ENCODE assay signal across 12 cellular contexts in the genomic region with DNA sequence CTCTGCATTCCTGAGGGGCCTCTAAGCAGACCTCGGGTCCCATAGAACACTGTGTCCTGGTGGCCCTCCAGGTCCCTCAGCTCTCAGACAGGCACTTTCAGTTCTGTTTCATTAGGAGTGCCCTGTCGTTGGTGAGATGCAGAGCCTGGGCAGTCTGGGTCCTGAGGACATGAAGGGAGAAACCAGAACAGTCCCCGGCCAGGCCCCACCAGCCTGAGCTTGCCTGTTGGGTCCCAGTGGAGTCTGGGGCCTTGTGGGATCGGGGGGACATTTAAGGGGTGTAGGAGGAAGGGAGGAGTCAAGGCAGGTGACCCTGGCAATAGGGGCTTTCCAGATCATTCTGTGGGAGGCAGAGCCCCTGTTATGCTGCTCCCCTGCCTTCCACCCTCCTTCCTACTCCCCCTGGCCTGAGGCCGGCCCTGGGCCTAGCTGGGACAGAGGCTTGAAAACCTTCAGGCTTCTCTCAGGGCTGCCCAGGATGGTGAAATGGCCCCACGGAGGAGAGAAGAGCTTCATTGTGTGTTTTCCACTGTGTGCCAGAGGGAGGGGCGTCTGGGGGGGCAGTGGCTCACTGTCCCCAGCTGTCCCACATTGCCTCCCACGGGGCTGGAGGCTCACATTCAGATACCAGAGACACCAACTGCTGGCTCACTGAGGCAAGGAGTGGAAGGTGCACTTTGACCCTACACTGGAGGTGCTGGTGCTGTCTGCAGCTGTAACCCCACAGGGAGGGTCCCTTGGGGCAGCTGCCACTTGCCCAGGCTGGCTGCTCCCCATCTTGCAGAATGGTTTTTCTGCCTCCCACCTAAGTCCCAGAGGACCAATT. TPM values are rescaled to one million over a fixed set of nuclear protein-coding genes. Genes with fewer than 3 reads are reported as not detected.
DNase-seq lines count a peak whose midpoint lies in the region; ATAC-seq lines count a peak whose summit lies in the region.
"Had no signal": no experiment of that assay in that cellular context is flagged by ENCODE, and none has a peak within 500 bp of the region (broad histone marks: within the 10 kb centered on the region; RNA-seq: fewer than 3 reads in every experiment).

No MANE protein-coding gene starts in this region.

- H3K27me3 Mint-ChIP-seq in activated T-helper 17 cell treated with anti-CD3 and anti-CD28 coated beads, Interleukin-2, amount 50 U/mL, for 72 hours: no peaks in the 10 kb centered on the region
- H3K27me3 Mint-ChIP-seq in stimulated activated naive B cell treated with anti-CD40 and anti-IgM and Interleukin-4, amounts not matched to agents 10 μg/mL and 1 μg/mL and 100 μg/mL, for 72 hours: peaks cover 6 to 8% of the 10 kb centered on the region in 2 donors

- peaks cover 4% of the 10 kb centered on the region for H3K4me1 Mint-ChIP-seq in activated T-helper 17 cell treated with anti-CD3 and anti-CD28 coated beads, Interleukin-2, amount 50 U/mL, for 72 hours
- H3K4me1 Mint-ChIP-seq in stimulated activated naive B cell treated with anti-CD40 and anti-IgM and Interleukin-4, amounts not matched to agents 10 μg/mL and 1 μg/mL and 100 μg/mL, for 72 hours: peaks cover 50 to 56% of the 10 kb centered on the region in 2 donors

- no peak overlapping the region for H3K4me3 Mint-ChIP-seq in activated T-helper 17 cell treated with anti-CD3 and anti-CD28 coated beads, Interleukin-2, amount 50 U/mL, for 72 hours
- peak overlapping the region; percentile 33 to 70 for H3K4me3 Mint-ChIP-seq in stimulated activated naive B cell treated with anti-CD40 and anti-IgM and Interleukin-4, amounts not matched to agents 10 μg/mL and 1 μg/mL and 100 μg/mL, for 72 hours

- H3K36me3 Mint-ChIP-seq in activated T-helper 17 cell treated with anti-CD3 and anti-CD28 coated beads, Interleukin-2, amount 50 U/mL, for 72 hours (ENCODE audit: low read depth): no peaks in the 10 kb centered on the region
- H3K36me3 Mint-ChIP-seq in stimulated activated naive B cell treated with anti-CD40 and anti-IgM and Interleukin-4, amounts not matched to agents 10 μg/mL and 1 μg/mL and 100 μg/mL, for 72 hours: no peaks in the 10 kb centered on the region

- peak overlapping the region; percentile 5 for H3K27ac Mint-ChIP-seq in activated T-helper 17 cell treated with anti-CD3 and anti-CD28 coated beads, Interleukin-2, amount 50 U/mL, for 72 hours
- peak overlapping the region; percentile 89 for H3K27ac Mint-ChIP-seq in stimulated activated naive B cell treated with anti-CD40 and anti-IgM and Interleukin-4, amounts not matched to agents 10 μg/mL and 1 μg/mL and 100 μg/mL, for 72 hours
- H3K27ac Mint-ChIP-seq: activated T-helper 2 cell treated with anti-CD3 and anti-CD28 coated beads, Interferon-gamma antibody, Interleukin-2, Interleukin-4, amounts not matched to agents 10 μg/mL and 5 μg/mL and 100 μg/mL, durations not matched to agents 14 hours and 24 hours and 36 hours had no signal

- peak; percentile 49 for DNase-seq in stimulated activated naive B cell treated with anti-CD40 and anti-IgM and Interleukin-4, amounts not matched to agents 10 μg/mL and 1 μg/mL and 100 μg/mL, for 72 hours
- no peak for DNase-seq in NCI-H748 treated with DMSO at 0.1 percent for 48 hours (lab: John Stamatoyannopoulos, UW)
- no peak for DNase-seq in NCI-H446 (lab: John Stamatoyannopoulos, UW)
- DNase-seq in COR-L47 (lab: John Stamatoyannopoulos, UW): no peak
- no peak for DNase-seq in D341Med (ENCODE audit: low spot score)
- DNase-seq: esophagus squamous epithelium had no signal

- peak; percentile 53 for ATAC-seq in GM18909 (IDR thresholded peaks at IDR 0.05; ENCODE audit: poor library complexity, unreplicated experiment)
- peak; percentile 41 for ATAC-seq in HG02759 (IDR thresholded peaks at IDR 0.05; ENCODE audit: unreplicated experiment)
- no peak for ATAC-seq in activated T-helper 17 cell treated with anti-CD3 and anti-CD28 coated beads, Interleukin-2, amount 50 U/mL, for 72 hours (replicated peaks)
- peak; percentile 73 to 74 for ATAC-seq in stimulated activated naive B cell treated with anti-CD40 and anti-IgM and Interleukin-4, amounts not matched to agents 10 μg/mL and 1 μg/mL and 100 μg/mL, for 72 hours (replicated peaks)

- no peaks in the 10 kb centered on the region for H3K9me3 Mint-ChIP-seq in activated T-helper 17 cell treated with anti-CD3 and anti-CD28 coated beads, Interleukin-2, amount 50 U/mL, for 72 hours
- no peaks in the 10 kb centered on the region for H3K9me3 Mint-ChIP-seq in stimulated activated naive B cell treated with anti-CD40 and anti-IgM and Interleukin-4, amounts not matched to agents 10 μg/mL and 1 μg/mL and 100 μg/mL, for 72 hours
- H3K9me3 Mint-ChIP-seq: activated T-helper 2 cell treated with anti-CD3 and anti-CD28 coated beads, Interferon-gamma antibody, Interleukin-2, Interleukin-4, amounts not matched to agents 10 μg/mL and 5 μg/mL and 100 μg/mL, durations not matched to agents 14 hours and 24 hours and 36 hours had no signal

RNA-seq across cellular contexts. Expression of a gene that starts 26.6 kb away (rescaled TPM):
- not detected for total RNA-seq in activated T-helper 17 cell treated with anti-CD3 and anti-CD28 coated beads, Interleukin-2, amount 50 U/mL, for 72 hours
- total RNA-seq: activated T-helper 2 cell treated with anti-CD3 and anti-CD28 coated beads, Interferon-gamma antibody, Interleukin-2, Interleukin-4, amounts not matched to agents 10 μg/mL and 5 μg/mL and 100 μg/mL, durations not matched to agents 14 hours and 24 hours and 36 hours; esophagus squamous epithelium; LHCN-M2; SK-MEL-5 had no signal

RNA-seq across cellular contexts. Expression of a gene that starts 37.7 kb away (rescaled TPM):
- total RNA-seq in activated T-helper 17 cell treated with anti-CD3 and anti-CD28 coated beads, Interleukin-2, amount 50 U/mL, for 72 hours: 10 to 100 TPM; 50.9 to 62.0 TPM

RNA-seq across cellular contexts. Expression of a gene that starts 52.0 kb away (rescaled TPM):
- under 1 TPM; 0.09 to 0.19 TPM for total RNA-seq in activated T-helper 17 cell treated with anti-CD3 and anti-CD28 coated beads, Interleukin-2, amount 50 U/mL, for 72 hours
- total RNA-seq: SK-MEL-5 had no signal

RNA-seq across cellular contexts. Expression of a gene that starts 59.7 kb away (rescaled TPM):
- total RNA-seq in activated T-helper 17 cell treated with anti-CD3 and anti-CD28 coated beads, Interleukin-2, amount 50 U/mL, for 72 hours: 10 to 100 TPM; 21.1 to 30.9 TPM
